ENCODE assay signal across 10 cellular contexts in the genomic region with DNA sequence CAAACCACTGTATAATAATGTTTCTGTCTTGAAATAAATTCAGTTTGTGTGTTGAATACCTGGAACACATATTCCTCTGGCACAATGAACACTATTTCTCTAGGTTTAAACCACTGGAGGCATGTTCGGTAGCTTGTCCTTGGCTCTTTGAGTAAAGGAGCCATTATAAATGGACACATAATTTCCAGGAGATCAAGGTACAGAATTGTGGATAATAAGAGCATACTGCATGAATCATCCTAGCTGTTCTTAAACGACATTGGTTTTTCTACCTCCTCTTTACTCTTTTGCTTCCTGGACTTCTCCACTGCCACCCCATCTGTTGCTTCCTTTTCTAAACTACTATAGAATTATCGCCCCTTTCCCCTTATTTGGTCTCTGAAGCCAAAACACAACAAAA. TPM values are rescaled to one million over a fixed set of nuclear protein-coding genes. Genes with fewer than 3 reads are reported as not detected.
DNase-seq lines count a peak whose midpoint lies in the region; ATAC-seq and TF ChIP-seq lines count a peak whose summit lies in the region.
"Had no signal": no experiment of that assay in that cellular context is flagged by ENCODE, and none has a peak within 500 bp of the region (broad histone marks: within the 10 kb centered on the region; RNA-seq: fewer than 3 reads in every experiment).

No MANE protein-coding gene starts in this region.

- no peak for DNase-seq in activated naive CD8-positive, alpha-beta T cell treated with anti-CD3 and anti-CD28 coated beads, Interleukin-2, amount 10 ng/mL, durations not matched to agents 7 days and 5 days
- DNase-seq in activated naive CD8-positive, alpha-beta T cell treated with anti-CD3 and anti-CD28 coated beads, Interleukin-2, amount 50 U/mL, for 24 hours: no peak
- no peak for DNase-seq in kidney epithelial cell (ENCODE audit: low read depth)
- DNase-seq in tibial artery: no peak
- DNase-seq in NCI-H2081 (lab: John Stamatoyannopoulos, UW): no peak
- DNase-seq: naive thymus-derived CD8-positive, alpha-beta T cell; Right ventricle myocardium superior had no signal

- no peaks in the 10 kb centered on the region for H3K9me3 ChIP-seq in tibial artery

- peak overlapping the region; percentile 57; the same call in 1 of the 2 replicates for H3K27ac ChIP-seq in VCaP
- no peak overlapping the region for H3K27ac ChIP-seq in tibial artery

- intact Hi-C loops in tibial artery (cut with DNase I; ENCODE audit: low total_unique reads): no loop called here

- no peak overlapping the region for H3K4me3 Mint-ChIP-seq in activated naive CD8-positive, alpha-beta T cell treated with anti-CD3 and anti-CD28 coated beads, Interleukin-2, amount 10 ng/mL, durations not matched to agents 7 days and 5 days
- H3K4me3 Mint-ChIP-seq in activated naive CD8-positive, alpha-beta T cell treated with anti-CD3 and anti-CD28 coated beads, Interleukin-2, amount 50 U/mL, for 24 hours: no peak overlapping the region

- H3K36me3 ChIP-seq in kidney epithelial cell (ENCODE audit: control insufficient read depth, insufficient read depth, low read length) (no peaks in the 10 kb centered on the region), tibial artery (no peaks in the 10 kb centered on the region)

- TF ChIP-seq CTCF in VCaP (conservative IDR thresholded peaks at IDR 0.05): no peak
- no peak for TF ChIP-seq CTCF in kidney epithelial cell (IDR thresholded peaks at IDR 0.05; ENCODE audit: insufficient read depth, low read length, poor library complexity, severe bottlenecking)
- TF ChIP-seq CTCF in tibial artery (IDR thresholded peaks at IDR 0.05): no peak

- POLR2A ChIA-PET in activated naive CD8-positive, alpha-beta T cell treated with anti-CD3 and anti-CD28 coated beads, Interleukin-2, amount 10 ng/mL, durations not matched to agents 7 days and 5 days (lab: Charles Lee): no interaction called here

- H3K9me3 Mint-ChIP-seq in activated naive CD8-positive, alpha-beta T cell treated with anti-CD3 and anti-CD28 coated beads, Interleukin-2, amount 10 ng/mL, durations not matched to agents 7 days and 5 days: no peaks in the 10 kb centered on the region
- H3K9me3 Mint-ChIP-seq in activated naive CD8-positive, alpha-beta T cell treated with anti-CD3 and anti-CD28 coated beads, Interleukin-2, amount 50 U/mL, for 24 hours: no peaks in the 10 kb centered on the region
- H3K9me3 Mint-ChIP-seq: naive thymus-derived CD8-positive, alpha-beta T cell had no signal

- no peaks in the 10 kb centered on the region for H3K27me3 Mint-ChIP-seq in activated naive CD8-positive, alpha-beta T cell treated with anti-CD3 and anti-CD28 coated beads, Interleukin-2, amount 10 ng/mL, durations not matched to agents 7 days and 5 days
- H3K27me3 Mint-ChIP-seq in activated naive CD8-positive, alpha-beta T cell treated with anti-CD3 and anti-CD28 coated beads, Interleukin-2, amount 50 U/mL, for 24 hours: no peaks in the 10 kb centered on the region
- H3K27me3 Mint-ChIP-seq: naive thymus-derived CD8-positive, alpha-beta T cell had no signal

- peak overlapping the region; percentile 8 for H3K27ac Mint-ChIP-seq in activated naive CD8-positive, alpha-beta T cell treated with anti-CD3 and anti-CD28 coated beads, Interleukin-2, amount 10 ng/mL, durations not matched to agents 7 days and 5 days
- H3K27ac Mint-ChIP-seq in activated naive CD8-positive, alpha-beta T cell treated with anti-CD3 and anti-CD28 coated beads, Interleukin-2, amount 50 U/mL, for 24 hours: no peak overlapping the region

- H3K4me1 Mint-ChIP-seq in activated naive CD8-positive, alpha-beta T cell treated with anti-CD3 and anti-CD28 coated beads, Interleukin-2, amount 10 ng/mL, durations not matched to agents 7 days and 5 days: peaks cover 19% of the 10 kb centered on the region
- H3K4me1 Mint-ChIP-seq in activated naive CD8-positive, alpha-beta T cell treated with anti-CD3 and anti-CD28 coated beads, Interleukin-2, amount 50 U/mL, for 24 hours: peaks cover 10% of the 10 kb centered on the region

- H3K27me3 ChIP-seq in kidney epithelial cell (ENCODE audit: control insufficient read depth, insufficient read depth, low read length) (no peaks in the 10 kb centered on the region), tibial artery (no peaks in the 10 kb centered on the region)

- no peak for ATAC-seq in activated naive CD8-positive, alpha-beta T cell treated with anti-CD3 and anti-CD28 coated beads, Interleukin-2, amount 10 ng/mL, durations not matched to agents 7 days and 5 days (ENCODE audit: low read depth)
- ATAC-seq in activated naive CD8-positive, alpha-beta T cell treated with anti-CD3 and anti-CD28 coated beads, Interleukin-2, amount 50 U/mL, for 24 hours: no peak
- no peak for ATAC-seq in HG02970 (IDR thresholded peaks at IDR 0.05; ENCODE audit: low FRiP score, unreplicated experiment)
- ATAC-seq in HG03175 (IDR thresholded peaks at IDR 0.05; ENCODE audit: unreplicated experiment): no peak

- H3K4me3 ChIP-seq in kidney epithelial cell (ENCODE audit: low read depth, low read length) (peak overlapping the region; percentile 69), tibial artery (peak overlapping the region; percentile 60 to 67)

- H3K36me3 Mint-ChIP-seq in activated naive CD8-positive, alpha-beta T cell treated with anti-CD3 and anti-CD28 coated beads, Interleukin-2, amount 10 ng/mL, durations not matched to agents 7 days and 5 days: no peaks in the 10 kb centered on the region
- no peaks in the 10 kb centered on the region for H3K36me3 Mint-ChIP-seq in activated naive CD8-positive, alpha-beta T cell treated with anti-CD3 and anti-CD28 coated beads, Interleukin-2, amount 50 U/mL, for 24 hours (ENCODE audit: low read depth)
- H3K36me3 Mint-ChIP-seq: naive thymus-derived CD8-positive, alpha-beta T cell had no signal

- H3K4me1 ChIP-seq in tibial artery: peaks cover 0 to 21% (median 10%) of the 10 kb centered on the region in 4 donors

RNA-seq across cellular contexts. Expression of a gene that starts 1.2 kb away (rescaled TPM):
- total RNA-seq in activated naive CD8-positive, alpha-beta T cell treated with anti-CD3 and anti-CD28 coated beads, Interleukin-2, amount 10 ng/mL, durations not matched to agents 7 days and 5 days: 10 to 100 TPM; 43.3 to 43.5 TPM
- 4.2 and 5.7 TPM in 2 replicates for total RNA-seq in kidney epithelial cell
